ENCODE assay signal across 9 cellular contexts in the genomic region with DNA sequence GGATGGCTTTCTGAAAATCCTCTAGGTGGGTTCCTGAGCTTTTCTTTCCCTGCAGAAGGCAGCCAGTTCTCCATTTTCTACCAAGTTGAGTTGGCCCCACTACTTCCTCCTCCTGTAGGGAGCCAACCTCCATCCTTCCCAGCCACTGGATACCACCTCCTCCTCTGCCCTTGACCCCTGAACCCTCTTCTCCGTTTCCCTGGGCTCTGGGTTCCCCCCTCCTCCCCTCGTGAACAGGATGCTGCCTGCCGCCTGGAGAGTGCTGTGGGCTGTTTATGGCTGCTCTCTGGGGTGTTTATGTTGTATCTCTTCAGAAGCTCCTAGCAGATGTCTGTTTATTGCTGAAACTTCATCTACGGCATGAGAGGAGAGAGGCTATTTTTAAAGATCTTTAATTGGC. TPM values are rescaled to one million over a fixed set of nuclear protein-coding genes. Genes with fewer than 3 reads are reported as not detected.
DNase-seq lines count a peak whose midpoint lies in the region; ATAC-seq, FAIRE-seq and TF ChIP-seq lines count a peak whose summit lies in the region.
"Had no signal": no experiment of that assay in that cellular context is flagged by ENCODE, and none has a peak within 500 bp of the region (broad histone marks: within the 10 kb centered on the region; RNA-seq: fewer than 3 reads in every experiment).

No MANE protein-coding gene starts in this region.

- H3K9ac ChIP-seq in HCT116 (ENCODE audit: low read length) (no peak overlapping the region), astrocyte (ENCODE audit: low read length) (peak overlapping the region; percentile 53)

- RAD21 ChIA-PET in HCT116 (lab: Charles Lee; ENCODE audit: low non-redundant PET in 1 of 2, low total read pairs in 2 of 2, uncharacterized antibody in 2 of 2, unreplicated experiment in 2 of 2): no interaction called here

- peak overlapping the region; percentile 50 for H3K27ac Mint-ChIP-seq in astrocyte (ENCODE audit: unreplicated experiment)

- no peak for TF ChIP-seq POLR2A in HCT116 (IDR thresholded peaks at IDR 0.05; ENCODE audit: borderline replicate concordance, extremely low read depth, insufficient read depth, insufficient read length)

- H2AFZ ChIP-seq in HCT116 (ENCODE audit: low read depth, low read length, poor library complexity, severe bottlenecking) (no peak overlapping the region), astrocyte (ENCODE audit: low read depth, low read length) (no peak overlapping the region)

- H3K9me3 ChIP-seq in HCT116 (ENCODE audit: control insufficient read depth in 1 of 2, insufficient read depth in 1 of 2, low read depth in 1 of 2, low read length in 2 of 2): no peaks in the 10 kb centered on the region
- H3K9me3 ChIP-seq in astrocyte (ENCODE audit: insufficient read depth, low read depth, low read length): no peaks in the 10 kb centered on the region
- H3K9me3 ChIP-seq: SJSA1 had no signal

- CTCF ChIA-PET in HCT116 (lab: Charles Lee): no interaction called here

- H3K4me1 Mint-ChIP-seq in astrocyte (ENCODE audit: low read depth, unreplicated experiment): peaks cover 73% of the 10 kb centered on the region

- H3K4me2 ChIP-seq in HCT116 (ENCODE audit: low read length) (peak overlapping the region; percentile 24), astrocyte (ENCODE audit: low read length) (peak overlapping the region; percentile 52)

- TF ChIP-seq RAD21 in HCT116 (IDR thresholded peaks at IDR 0.05; ENCODE audit: low read depth): peak; percentile 8; the same call in 1 of the 2 replicates

- no peak overlapping the region for H3K4me3 ChIP-seq in HCT116 (replicated peaks in 1 of 2; ENCODE audit: low read depth in 1 of 2, low read length in 2 of 2)
- no peak overlapping the region for H3K4me3 ChIP-seq in astrocyte (ENCODE audit: insufficient read depth, low read depth, low read length)
- H3K4me3 ChIP-seq: SJSA1 had no signal

- no peaks in the 10 kb centered on the region for H3K9me3 Mint-ChIP-seq in astrocyte (ENCODE audit: unreplicated experiment)

- H3K4me1 ChIP-seq in HCT116 (ENCODE audit: control insufficient read depth in 1 of 2, insufficient read depth in 2 of 2, low read length in 2 of 2) (peaks cover 14 to 34% of the 10 kb centered on the region in 2 experiments), astrocyte (ENCODE audit: insufficient read depth, low read length) (peaks cover 72% of the 10 kb centered on the region)

- FAIRE-seq in astrocyte (lab: Jason Lieb, UNC): no peak

- H3K79me2 ChIP-seq in HCT116 (ENCODE audit: insufficient read depth, low read length): peaks cover 13% of the 10 kb centered on the region; the same call in 1 of the 2 replicates
- peaks cover 100% of the 10 kb centered on the region for H3K79me2 ChIP-seq in astrocyte (ENCODE audit: insufficient read depth, low read length)

- intact Hi-C loops in HCT116 (cut with micrococcal nuclease): no loop called here

- H3K36me3 Mint-ChIP-seq in astrocyte (ENCODE audit: low read depth, unreplicated experiment): peaks cover 46% of the 10 kb centered on the region

- H3K27ac ChIP-seq in HCT116 (ENCODE audit: low read depth, low read length): no peak overlapping the region
- no peak overlapping the region for H3K27ac ChIP-seq in astrocyte (ENCODE audit: low read depth, low read length)
- H3K27ac ChIP-seq: SJSA1 had no signal

- DNase-seq in AML-193 (lab: John Stamatoyannopoulos, UW) (peak; percentile 23 to 24), HCT116 (ENCODE audit: low read depth, low spot score) (no peak), astrocyte (ENCODE audit: low read depth) (no peak), left kidney (ENCODE audit: low read depth, low spot score) (peak; percentile 68), iPS-NIHi7 (ENCODE audit: extremely low spot score) (no peak), NCI-H345 treated with DMSO at 0.1 percent for 48 hours (lab: John Stamatoyannopoulos, UW; ENCODE audit: unreplicated experiment) (no peak), dermis blood vessel endothelial cell (no peak)
- no peak for DNase-seq in stimulated activated naive CD4-positive, alpha-beta T cell treated with Interleukin-2 at 50 U/mL for 16 hours (lab: John Stamatoyannopoulos, UW)

- 0 out of 6 replicates have a peak, but pooled peaks of 1 of the 3 experiments have one; percentile 13 for TF ChIP-seq CTCF in HCT116 (IDR thresholded peaks at IDR 0.05 in 2 of 3, conservative IDR thresholded peaks at IDR 0.05 in 1 of 3; ENCODE audit: borderline replicate concordance in 1 of 3, insufficient read depth in 1 of 3, low read depth in 2 of 3, low read length in 2 of 3)
- no peak for TF ChIP-seq CTCF in astrocyte (IDR thresholded peaks at IDR 0.05; ENCODE audit: insufficient read depth, low read depth, low read length)

- POLR2A ChIA-PET in HCT116 (lab: Charles Lee): interaction anchor here (1.5 kb wide), 2 partner anchors 9 to 61 kb away, joined by 3 to 5 read pairs; partner anchors contain the start of gene MICAL2

- no peaks in the 10 kb centered on the region for H3K36me3 ChIP-seq in HCT116 (ENCODE audit: control insufficient read depth in 1 of 2, insufficient read depth in 2 of 2, low read length in 2 of 2)
- peaks cover 54% of the 10 kb centered on the region for H3K36me3 ChIP-seq in astrocyte (ENCODE audit: insufficient read depth, low read length)

- no peaks in the 10 kb centered on the region for H3K27me3 Mint-ChIP-seq in astrocyte (ENCODE audit: low read depth, unreplicated experiment)

- ATAC-seq in HCT116: 0 out of 2 replicates have a peak, but pooled peaks have one; percentile 29

- no TSS peak for BruUV-seq in HCT116 (replicated peaks; lab: Mats Ljungman, UMichigan)

- H3K9me2 ChIP-seq in HCT116 (ENCODE audit: insufficient read depth): no peaks in the 10 kb centered on the region

- no peaks in the 10 kb centered on the region for H4K20me1 ChIP-seq in HCT116 (ENCODE audit: insufficient read depth)
- peaks cover 90% of the 10 kb centered on the region for H4K20me1 ChIP-seq in astrocyte (ENCODE audit: insufficient read depth, low read length)

- H3K4me3 Mint-ChIP-seq in astrocyte (ENCODE audit: unreplicated experiment): peak overlapping the region; percentile 28

- H3K27me3 ChIP-seq in HCT116 (ENCODE audit: insufficient read depth, low read length): no peaks in the 10 kb centered on the region
- no peaks in the 10 kb centered on the region for H3K27me3 ChIP-seq in astrocyte (ENCODE audit: insufficient read depth, low read length)
- H3K27me3 ChIP-seq: SJSA1 had no signal

TF ChIP-seq in HCT116, 20 proteins besides CTCF, POLR2A, EP300 and RAD21:
- TF ChIP-seq TCF7L2 (IDR thresholded peaks at IDR 0.05; ENCODE audit: borderline replicate concordance, extremely low read depth, insufficient read depth, insufficient read length) (no peak), SP1 (IDR thresholded peaks at IDR 0.05; ENCODE audit: low read depth) (no peak), JUND (IDR thresholded peaks at IDR 0.05) (no peak), ELF1 (IDR thresholded peaks at IDR 0.05; ENCODE audit: borderline replicate concordance, low read depth) (no peak), ZFX (IDR thresholded peaks at IDR 0.05) (no peak), ZNF274 (IDR thresholded peaks at IDR 0.05; ENCODE audit: low read depth, low read length) (no peak), CEBPB (IDR thresholded peaks at IDR 0.05; ENCODE audit: low read depth) (no peak), SIN3A (IDR thresholded peaks at IDR 0.05; ENCODE audit: low read depth) (no peak), EZH2 (IDR thresholded peaks at IDR 0.05) (no peak)
- TF ChIP-seq, protein P1, sequence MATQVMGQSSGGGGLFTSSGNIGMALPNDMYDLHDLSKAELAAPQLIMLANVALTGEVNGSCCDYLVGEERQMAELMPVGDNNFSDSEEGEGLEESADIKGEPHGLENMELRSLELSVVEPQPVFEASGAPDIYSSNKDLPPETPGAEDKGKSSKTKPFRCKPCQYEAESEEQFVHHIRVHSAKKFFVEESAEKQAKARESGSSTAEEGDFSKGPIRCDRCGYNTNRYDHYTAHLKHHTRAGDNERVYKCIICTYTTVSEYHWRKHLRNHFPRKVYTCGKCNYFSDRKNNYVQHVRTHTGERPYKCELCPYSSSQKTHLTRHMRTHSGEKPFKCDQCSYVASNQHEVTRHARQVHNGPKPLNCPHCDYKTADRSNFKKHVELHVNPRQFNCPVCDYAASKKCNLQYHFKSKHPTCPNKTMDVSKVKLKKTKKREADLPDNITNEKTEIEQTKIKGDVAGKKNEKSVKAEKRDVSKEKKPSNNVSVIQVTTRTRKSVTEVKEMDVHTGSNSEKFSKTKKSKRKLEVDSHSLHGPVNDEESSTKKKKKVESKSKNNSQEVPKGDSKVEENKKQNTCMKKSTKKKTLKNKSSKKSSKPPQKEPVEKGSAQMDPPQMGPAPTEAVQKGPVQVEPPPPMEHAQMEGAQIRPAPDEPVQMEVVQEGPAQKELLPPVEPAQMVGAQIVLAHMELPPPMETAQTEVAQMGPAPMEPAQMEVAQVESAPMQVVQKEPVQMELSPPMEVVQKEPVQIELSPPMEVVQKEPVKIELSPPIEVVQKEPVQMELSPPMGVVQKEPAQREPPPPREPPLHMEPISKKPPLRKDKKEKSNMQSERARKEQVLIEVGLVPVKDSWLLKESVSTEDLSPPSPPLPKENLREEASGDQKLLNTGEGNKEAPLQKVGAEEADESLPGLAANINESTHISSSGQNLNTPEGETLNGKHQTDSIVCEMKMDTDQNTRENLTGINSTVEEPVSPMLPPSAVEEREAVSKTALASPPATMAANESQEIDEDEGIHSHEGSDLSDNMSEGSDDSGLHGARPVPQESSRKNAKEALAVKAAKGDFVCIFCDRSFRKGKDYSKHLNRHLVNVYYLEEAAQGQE (IDR thresholded peaks at IDR 0.05; ENCODE audit: low read depth): no peak
- TF ChIP-seq, protein P2, sequence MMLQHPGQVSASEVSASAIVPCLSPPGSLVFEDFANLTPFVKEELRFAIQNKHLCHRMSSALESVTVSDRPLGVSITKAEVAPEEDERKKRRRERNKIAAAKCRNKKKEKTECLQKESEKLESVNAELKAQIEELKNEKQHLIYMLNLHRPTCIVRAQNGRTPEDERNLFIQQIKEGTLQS (IDR thresholded peaks at IDR 0.05): no peak

RNA-seq across cellular contexts. Expression of gene MICAL2, which starts 8.6 kb away (rescaled TPM):
- 37.4 TPM for total RNA-seq in HCT116 (2021; ENCODE audit: unreplicated experiment)
- 31.3 and 42.8 TPM in 2 replicates for polyA plus RNA-seq in HCT116 (2012)
- total RNA-seq in astrocyte: 357 and 471 TPM in 2 replicates
- 110 and 124 TPM in 2 replicates for total RNA-seq in dermis blood vessel endothelial cell

Comparison
In these comparisons a context has a peak if more than half of its experiments do, and no peak if none do; other contexts are left out.
1. DNase-seq: peak in AML-193 (2 of 2) and left kidney (single experiment); none in HCT116 (single experiment), astrocyte (single experiment), iPS-NIHi7 (single experiment), stimulated activated naive CD4-positive, alpha-beta T cell treated with Interleukin-2 at 50 U/mL for 16 hours (single experiment), NCI-H345 treated with DMSO at 0.1 percent for 48 hours (single experiment) and dermis blood vessel endothelial cell (single experiment).